9 cellular contexts compared by ENCODE assay signal in the genomic region with DNA sequence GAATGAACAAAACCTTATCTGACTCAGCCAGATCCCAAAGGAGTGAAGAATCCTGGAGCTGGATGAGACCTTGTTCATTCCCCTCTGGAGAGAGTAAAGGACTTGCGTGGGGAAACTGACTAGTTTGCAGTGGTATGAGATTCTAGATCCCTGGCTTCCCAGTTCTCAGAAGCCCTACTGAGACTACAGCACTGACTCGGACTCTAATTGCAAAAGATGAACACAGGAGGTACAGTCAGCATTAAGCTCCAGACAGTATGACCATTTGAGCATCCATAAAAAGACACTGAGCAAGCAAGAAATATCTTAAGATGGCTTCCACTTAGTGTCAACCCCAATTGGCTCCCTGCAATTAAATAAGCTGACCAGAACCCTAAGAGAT. TPM values are rescaled to one million over a fixed set of nuclear protein-coding genes. Genes with fewer than 3 reads are reported as not detected.
DNase-seq lines count a peak whose midpoint lies in the region; ATAC-seq and TF ChIP-seq lines count a peak whose summit lies in the region.
"Had no signal": no experiment of that assay in that cellular context is flagged by ENCODE, and none has a peak within 500 bp of the region (broad histone marks: within the 10 kb centered on the region; RNA-seq: fewer than 3 reads in every experiment).

No MANE protein-coding gene starts in this region.

- no peak for TF ChIP-seq EP300 in gastroesophageal sphincter (IDR thresholded peaks at IDR 0.05)

- intact Hi-C loops in activated B cell treated with CpG ODN at 0.5 μM for 24 hours (cut with micrococcal nuclease) = no loop called here
- intact Hi-C loops in gastrocnemius medialis (cut with DNase I; ENCODE audit: low total_unique reads) = no loop called here

- WGBS in gastroesophageal sphincter (ENCODE audit: low coverage in 1 of 2), 2 donors = 21% methylated on average over 2 of the region's 2 CpGs; no CpG with 5 or more reads in 1 of the 2 donors

- TF ChIP-seq POLR2A in gastroesophageal sphincter (IDR thresholded peaks at IDR 0.05) (no peak), gastrocnemius medialis (IDR thresholded peaks at IDR 0.05) (no peak)

- H3K36me3 Mint-ChIP-seq in activated B cell treated with CpG ODN at 0.5 μM for 24 hours (ENCODE audit: low read depth) = peaks cover 57% of the 10 kb centered on the region

- H3K9me3 ChIP-seq in gastroesophageal sphincter (no peaks in the 10 kb centered on the region), gastrocnemius medialis (no peaks in the 10 kb centered on the region)

- TF ChIP-seq CTCF in activated B cell treated with CpG ODN at 0.5 μM for 24 hours (IDR thresholded peaks at IDR 0.05) (no peak), gastroesophageal sphincter (IDR thresholded peaks at IDR 0.05) (no peak), gastrocnemius medialis (IDR thresholded peaks at IDR 0.05 in 4 of 5, conservative IDR thresholded peaks at IDR 0.05 in 1 of 5) (no peak)

- CTCF ChIA-PET in activated B cell treated with CpG ODN at 0.5 μM for 24 hours (lab: Charles Lee) = interaction anchor here (1.8 kb wide), 1 partner anchor 27 kb away, joined by 6 read pairs; no protein-coding TSS in a partner anchor

- in situ Hi-C loops in gastrocnemius medialis (cut with MboI; ENCODE audit: low sequenced_read_pairs in 4 of 4) = no loop called here

- H3K36me3 ChIP-seq in gastroesophageal sphincter (no peaks in the 10 kb centered on the region), gastrocnemius medialis (no peaks in the 10 kb centered on the region)

- H3K27ac Mint-ChIP-seq in activated B cell treated with CpG ODN at 0.5 μM for 24 hours = peak overlapping the region; percentile 57

- DNase-seq in ELR (ENCODE audit: low read depth) (peak; percentile 30), activated B cell treated with CpG ODN at 0.5 μM for 24 hours (no peak), gastrocnemius medialis (no peak), NCI-H510A treated with DMSO at 0.1 percent for 48 hours (lab: John Stamatoyannopoulos, UW) (no peak), NCI-H446 treated with DMSO at 0.1 percent for 48 hours (lab: John Stamatoyannopoulos, UW) (no peak)
- DNase-seq: cerebellar nuclear complex had no signal

- H3K4me1 ChIP-seq in gastroesophageal sphincter (peaks cover 12 to 90% (median 30%) of the 10 kb centered on the region in 3 donors), gastrocnemius medialis (peaks cover 83% of the 10 kb centered on the region in 2 donors)

- H3K4me3 ChIP-seq in gastroesophageal sphincter (no peak overlapping the region), gastrocnemius medialis (no peak overlapping the region)

- no peaks in the 10 kb centered on the region for H3K27me3 Mint-ChIP-seq in activated B cell treated with CpG ODN at 0.5 μM for 24 hours

- no peaks in the 10 kb centered on the region for H3K9me3 Mint-ChIP-seq in activated B cell treated with CpG ODN at 0.5 μM for 24 hours

- no peaks in the 10 kb centered on the region for H3K27me3 ChIP-seq in gastroesophageal sphincter
- no peaks in the 10 kb centered on the region for H3K27me3 ChIP-seq in gastrocnemius medialis

- ATAC-seq in activated B cell treated with CpG ODN at 0.5 μM for 24 hours (ENCODE audit: low read depth) (no peak), gastroesophageal sphincter (no peak), gastrocnemius medialis (peak in 1 of 2 donors; percentile 17), HG03432 (IDR thresholded peaks at IDR 0.05; ENCODE audit: unreplicated experiment) (no peak), HG02870 (IDR thresholded peaks at IDR 0.05; ENCODE audit: unreplicated experiment) (no peak)

- H3K27ac ChIP-seq in gastroesophageal sphincter = peak overlapping the region; percentile 71 to 100 (median 92)
- peak overlapping the region; percentile 96 to 100 (median 99) for H3K27ac ChIP-seq in gastrocnemius medialis

- peaks cover 71% of the 10 kb centered on the region for H3K4me1 Mint-ChIP-seq in activated B cell treated with CpG ODN at 0.5 μM for 24 hours

- POLR2A ChIA-PET in activated B cell treated with CpG ODN at 0.5 μM for 24 hours (lab: Charles Lee) = interaction anchor here (1.4 to 1.5 kb wide), 2 partner anchors 11 to 12 kb away, joined by 3 to 6 read pairs; no protein-coding TSS in a partner anchor

- H3K4me3 Mint-ChIP-seq in activated B cell treated with CpG ODN at 0.5 μM for 24 hours = no peak overlapping the region

RNA-seq across cellular contexts. Expression of gene ZC3H4, which starts 6.8 kb away (rescaled TPM):
- total RNA-seq in activated B cell treated with CpG ODN at 0.5 μM for 24 hours = 83.8 and 89.1 TPM in 2 replicates
- total RNA-seq in gastroesophageal sphincter = 10 to 100 TPM; 22.5 to 28.7 (median 24.9) TPM
- 10 to 100 TPM; 16.2 to 31.7 (median 22.8) TPM for total RNA-seq in gastrocnemius medialis

RNA-seq across cellular contexts. Expression of gene SAE1, which starts 23.8 kb away (rescaled TPM):
- total RNA-seq in activated B cell treated with CpG ODN at 0.5 μM for 24 hours (64.5 and 67.4 TPM in 2 replicates), gastroesophageal sphincter (100 to 1,000 TPM; 134 to 157 (median 153) TPM), gastrocnemius medialis (10 to 100 TPM; 29.7 to 74.6 (median 46.4) TPM)

RNA-seq across cellular contexts. Expression of gene TMEM160, which starts 58.4 kb away (rescaled TPM):
- total RNA-seq in activated B cell treated with CpG ODN at 0.5 μM for 24 hours (32.0 and 32.4 TPM in 2 replicates), gastroesophageal sphincter (10 to 100 TPM in 3 of 4 donors, 1 to 10 TPM in 1; 7.3 to 55.6 (median 33.4) TPM), gastrocnemius medialis (10 to 100 TPM; 46.3 to 94.7 (median 71.5) TPM)
